In genomic region chr16:18969050-18969854, GRCh38 we compare ENCODE assay signal across 1 cellular context.
TF ChIP-seq lines count a peak whose summit lies in the region.

No MANE protein-coding gene starts in this region.

TF ChIP-seq in GM23338, 12 proteins besides CTCF, POLR2A, EP300 and RAD21 (continued from another document):
- no peak for TF ChIP-seq REST (IDR thresholded peaks at IDR 0.05; ENCODE audit: unreplicated experiment)
- no peak for TF ChIP-seq JUNB (IDR thresholded peaks at IDR 0.05; ENCODE audit: unreplicated experiment)
